Comparison of ENCODE assay signal across 22 cellular contexts in genomic region chr10:15792777-15793176, GRCh38.
DNase-seq lines count a peak whose midpoint lies in the region; ATAC-seq and TF ChIP-seq lines count a peak whose summit lies in the region.
"Had no signal": no experiment of that assay in that cellular context is flagged by ENCODE, and none has a peak within 500 bp of the region (broad histone marks: within the 10 kb centered on the region; RNA-seq: fewer than 3 reads in every experiment).

No MANE protein-coding gene starts in this region.

- no peak overlapping the region for H2BK120ac ChIP-seq in mesendoderm (ENCODE audit: low read depth, low read length)

- H3K4ac ChIP-seq in mesendoderm (ENCODE audit: low read depth, low read length), result no peak overlapping the region

- no peak for TF ChIP-seq POLR2A in vagina (IDR thresholded peaks at IDR 0.05)

- H3K27ac Mint-ChIP-seq in CD4-positive, CD25-positive, alpha-beta regulatory T cell, result peak overlapping the region in 2 of 3 donors; percentile 3 to 52
- H3K27ac Mint-ChIP-seq in nephron progenitor cell, result peak overlapping the region; percentile 94
- H3K27ac Mint-ChIP-seq: CD8-positive, alpha-beta T cell; H9 had no signal

- no peaks in the 10 kb centered on the region for H3K79me1 ChIP-seq in mesendoderm (ENCODE audit: low read length)

- no peaks in the 10 kb centered on the region for H3K9me3 Mint-ChIP-seq in CD4-positive, CD25-positive, alpha-beta regulatory T cell
- no peaks in the 10 kb centered on the region for H3K9me3 Mint-ChIP-seq in nephron progenitor cell
- H3K9me3 Mint-ChIP-seq: CD8-positive, alpha-beta T cell; H9; HFFc6 had no signal

- no peak overlapping the region for H4K5ac ChIP-seq in mesendoderm (ENCODE audit: low read length)

- H2BK5ac ChIP-seq in mesendoderm (ENCODE audit: low read length), result no peak overlapping the region

- peaks cover 39% of the 10 kb centered on the region for H3K36me3 ChIP-seq in CD4-positive, CD25-positive, alpha-beta regulatory T cell (ENCODE audit: control insufficient read depth, insufficient read depth, low read length)
- H3K36me3 ChIP-seq in vagina, result peaks cover 0 to 4% of the 10 kb centered on the region in 2 donors
- no peaks in the 10 kb centered on the region for H3K36me3 ChIP-seq in mesendoderm (ENCODE audit: control insufficient read depth, insufficient read depth, low read length)
- H3K36me3 ChIP-seq: BE2C had no signal

- H3K4me3 Mint-ChIP-seq in CD4-positive, CD25-positive, alpha-beta regulatory T cell, result no peak overlapping the region
- no peak overlapping the region for H3K4me3 Mint-ChIP-seq in nephron progenitor cell
- H3K4me3 Mint-ChIP-seq: CD8-positive, alpha-beta T cell; H9; HFFc6 had no signal

- ATAC-seq in CD4-positive, CD25-positive, alpha-beta regulatory T cell (ENCODE audit: low read depth in 2 of 2), result no peak
- ATAC-seq: CD8-positive, alpha-beta T cell; GM12878 had no signal

- no peak overlapping the region for H2AK5ac ChIP-seq in mesendoderm (ENCODE audit: low read length)

- H3K23ac ChIP-seq in mesendoderm (ENCODE audit: low read length), result no peak overlapping the region

- H3K9me3 ChIP-seq in CD4-positive, CD25-positive, alpha-beta regulatory T cell (ENCODE audit: control insufficient read depth in 2 of 2, low read length in 2 of 2), result no peaks in the 10 kb centered on the region
- H3K9me3 ChIP-seq in vagina, result no peaks in the 10 kb centered on the region
- H3K9me3 ChIP-seq: BE2C had no signal

- peaks cover 47% of the 10 kb centered on the region for H3K36me3 Mint-ChIP-seq in CD4-positive, CD25-positive, alpha-beta regulatory T cell
- peaks cover 29% of the 10 kb centered on the region for H3K36me3 Mint-ChIP-seq in nephron progenitor cell (ENCODE audit: low read depth)

- no peak for DNase-seq in CD4-positive, CD25-positive, alpha-beta regulatory T cell
- no peak for DNase-seq in coronary artery (ENCODE audit: low spot score)
- DNase-seq in nephron progenitor cell, result no peak
- no peak for DNase-seq in vagina (ENCODE audit: extremely low spot score in 2 of 2)
- DNase-seq in dedifferentiated amniotic fluid mesenchymal stem cell (ENCODE audit: extremely low spot score), result no peak
- no peak for DNase-seq in mesendoderm
- DNase-seq in NCI-H748 (lab: John Stamatoyannopoulos, UW; ENCODE audit: unreplicated experiment), result no peak
- DNase-seq: CD8-positive, alpha-beta T cell; DND-41; H9; KBM-7; MM.1S; NCI-H1048; NCI-H1417 treated with DMSO at 0.1 percent for 48 hours; NCI-H187; NCI-H446; NCI-H526; Right ventricle myocardium superior had no signal

- no peak overlapping the region for H3K56ac ChIP-seq in mesendoderm (ENCODE audit: low read length)

- H2BK15ac ChIP-seq in mesendoderm (replicated peaks; ENCODE audit: low read depth), result no peak overlapping the region

- no peak overlapping the region for H4K8ac ChIP-seq in mesendoderm (ENCODE audit: low read depth, low read length)

- no peaks in the 10 kb centered on the region for H3K27me3 Mint-ChIP-seq in CD4-positive, CD25-positive, alpha-beta regulatory T cell
- no peaks in the 10 kb centered on the region for H3K27me3 Mint-ChIP-seq in nephron progenitor cell (ENCODE audit: low read depth, poor library complexity)

- no peak overlapping the region for H3K18ac ChIP-seq in mesendoderm (ENCODE audit: low read length)

- TF ChIP-seq CTCF in coronary artery (IDR thresholded peaks at IDR 0.05) (no peak), nephron progenitor cell (IDR thresholded peaks at IDR 0.05) (no peak), vagina (IDR thresholded peaks at IDR 0.05) (no peak)

- intact Hi-C loops in vagina (cut with DNase I), result no loop called here

- H3K79me2 ChIP-seq in mesendoderm (ENCODE audit: control insufficient read depth, insufficient read depth, low read length), result no peaks in the 10 kb centered on the region

- no peak overlapping the region for H3K4me2 ChIP-seq in mesendoderm (ENCODE audit: low read length)

- no peaks in the 10 kb centered on the region for H3K27me3 ChIP-seq in CD4-positive, CD25-positive, alpha-beta regulatory T cell (ENCODE audit: control insufficient read depth, insufficient read depth, low read length)
- H3K27me3 ChIP-seq in vagina (no peaks in the 10 kb centered on the region), mesendoderm (ENCODE audit: insufficient read depth, low read length, poor library complexity) (no peaks in the 10 kb centered on the region)
- H3K27me3 ChIP-seq: BE2C had no signal

- 100% methylated on average over 1 of the region's 4 CpGs for WGBS in mesendoderm (ENCODE audit: extremely low coverage, insufficient coverage, low lambda C conversion rate)

- H3K27ac ChIP-seq in CD4-positive, CD25-positive, alpha-beta regulatory T cell (ENCODE audit: insufficient read depth, low read length, poor library complexity, severe bottlenecking), result no peak overlapping the region
- H3K27ac ChIP-seq in coronary artery (peak overlapping the region; percentile 6 to 61), vagina (peak overlapping the region; percentile 36), mesendoderm (ENCODE audit: low read depth, low read length) (no peak overlapping the region)

- no peak overlapping the region for H3K9ac ChIP-seq in mesendoderm (ENCODE audit: low read length)
- H3K9ac ChIP-seq: GM23248 had no signal

- H3K4me1 Mint-ChIP-seq in CD4-positive, CD25-positive, alpha-beta regulatory T cell, result peaks cover 12 to 25% (median 18%) of the 10 kb centered on the region in 4 donors
- H3K4me1 Mint-ChIP-seq in nephron progenitor cell, result peaks cover 75% of the 10 kb centered on the region
- H3K4me1 Mint-ChIP-seq: H9 had no signal

- H3K4me1 ChIP-seq in CD4-positive, CD25-positive, alpha-beta regulatory T cell (ENCODE audit: control insufficient read depth, insufficient read depth, low read length, poor library complexity, severe bottlenecking), result no peaks in the 10 kb centered on the region
- H3K4me1 ChIP-seq in vagina (peaks cover 17% of the 10 kb centered on the region), mesendoderm (ENCODE audit: control insufficient read depth, low read depth, low read length) (peaks cover 2% of the 10 kb centered on the region)

- H3K4me3 ChIP-seq in CD4-positive, CD25-positive, alpha-beta regulatory T cell (ENCODE audit: low read depth, low read length), result no peak overlapping the region
- H3K4me3 ChIP-seq in coronary artery (no peak overlapping the region), vagina (no peak overlapping the region), mesendoderm (ENCODE audit: low read length) (no peak overlapping the region)
- H3K4me3 ChIP-seq: GM12878, GM23248 had no signal

Comparison
In these comparisons a context has a peak if more than half of its experiments do, and no peak if none do; other contexts are left out.
1. H3K27ac ChIP-seq: peak in coronary artery (2 of 2) and vagina (single experiment); none in CD4-positive, CD25-positive, alpha-beta regulatory T cell (single experiment) and mesendoderm (single experiment).